18 cellular contexts compared by ENCODE assay signal in genomic region chr10:89318047-89318446, GRCh38. TPM values are rescaled to one million over a fixed set of nuclear protein-coding genes. Genes with fewer than 3 reads are reported as not detected.
"Had no signal": no experiment of that assay in that cellular context is flagged by ENCODE, and none has a peak within 500 bp of the region (broad histone marks: within the 10 kb centered on the region; RNA-seq: fewer than 3 reads in every experiment).

No MANE protein-coding gene starts in this region.

RNA-seq across cellular contexts. Expression of gene IFIT2, which starts 16.2 kb away (rescaled TPM):
- total RNA-seq: cardiac muscle cell had no signal

RNA-seq across cellular contexts. Expression of gene IFIT1B, which starts 59.8 kb away (rescaled TPM):
- total RNA-seq: activated naive CD4-positive, alpha-beta T cell treated with anti-CD3 and anti-CD28 coated beads for 36 hours; activated naive CD4-positive, alpha-beta T cell treated with anti-CD3 and anti-CD28 coated beads, Interleukin-2, amount 50 U/mL, for 72 hours; activated naive CD8-positive, alpha-beta T cell treated with anti-CD3 and anti-CD28 coated beads for 36 hours; activated naive CD8-positive, alpha-beta T cell treated with anti-CD3 and anti-CD28 coated beads, Interleukin-2, amount 10 ng/mL, durations not matched to agents 7 days and 5 days; activated T-cell treated with anti-CD3 and anti-CD28 coated beads, Interleukin-2, amount 50 U/mL, for 4 hours; activated T-cell treated with anti-CD3 and anti-CD28 coated beads, Interleukin-2, amount 50 U/mL, for 72 hours; activated T-helper 1 cell treated with anti-CD3 and anti-CD28 coated beads, Interleukin-12 subunit alpha, Interleukin-12 subunit beta, Interleukin-2, Interleukin-4 antibody, amounts not matched to agents 30 ng/mL and 10 ng/mL and 1 ng/mL, durations not matched to agents 14 hours and 24 hours and 36 hours; activated T-helper 17 cell treated with anti-CD3 and anti-CD28 coated beads, Interleukin-2, amount 50 U/mL, for 72 hours; activated T-helper 2 cell treated with anti-CD3 and anti-CD28 coated beads, Interferon-gamma antibody, Interleukin-2, Interleukin-4, amounts not matched to agents 10 μg/mL and 5 μg/mL and 100 μg/mL, durations not matched to agents 14 hours and 24 hours and 36 hours; ascending aorta; astrocyte; body of pancreas; breast epithelium; bronchial epithelial cell; cardiac muscle cell; chondrocyte had no signal
- polyA plus RNA-seq: adipose tissue, aorta had no signal
